1 cellular context compared by ENCODE assay signal in the genomic region with DNA sequence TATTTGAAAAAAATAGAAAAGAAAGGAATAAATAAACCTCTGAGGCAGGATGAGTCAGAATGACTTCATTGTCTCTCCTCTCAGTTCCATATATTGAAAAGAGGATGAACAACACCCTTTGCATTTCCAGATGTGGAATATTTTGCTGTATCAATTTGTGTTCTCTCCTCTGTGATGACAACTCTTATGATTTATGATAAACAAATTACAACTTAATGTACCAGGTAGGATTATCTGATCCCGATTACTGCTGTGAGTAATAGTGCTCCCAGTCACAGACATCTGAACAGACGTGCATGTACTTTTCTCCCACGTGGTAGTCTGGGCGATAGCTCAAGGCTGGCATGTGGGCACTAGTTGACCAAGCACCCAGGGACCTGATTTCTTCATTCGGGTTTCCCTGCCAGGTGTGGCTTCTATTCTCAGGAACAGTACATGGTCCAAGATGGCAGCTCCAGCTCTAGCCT.
TF ChIP-seq lines count a peak whose summit lies in the region.

No MANE protein-coding gene starts in this region.

TF ChIP-seq in IMR-90, 13 proteins besides CTCF, POLR2A, EP300 and RAD21:
- TF ChIP-seq NFE2L2 (IDR thresholded peaks at IDR 0.05; ENCODE audit: low read depth, low read length), result no peak
- TF ChIP-seq SMC3 (IDR thresholded peaks at IDR 0.05; ENCODE audit: low read depth, low read length), result no peak
- TF ChIP-seq MAZ (IDR thresholded peaks at IDR 0.05; ENCODE audit: borderline replicate concordance, low read depth, low read length), result no peak
- no peak for TF ChIP-seq RFX5 (IDR thresholded peaks at IDR 0.05; ENCODE audit: low read depth, low read length)
- TF ChIP-seq ELK1 (IDR thresholded peaks at IDR 0.05; ENCODE audit: borderline replicate concordance, low read depth, low read length), result no peak
- no peak for TF ChIP-seq FOS (IDR thresholded peaks at IDR 0.05; ENCODE audit: low read depth, low read length)
TF ChIP-seq in IMR-90: peak in this region for 0.
